27 cellular contexts compared by ENCODE assay signal in the genomic region with DNA sequence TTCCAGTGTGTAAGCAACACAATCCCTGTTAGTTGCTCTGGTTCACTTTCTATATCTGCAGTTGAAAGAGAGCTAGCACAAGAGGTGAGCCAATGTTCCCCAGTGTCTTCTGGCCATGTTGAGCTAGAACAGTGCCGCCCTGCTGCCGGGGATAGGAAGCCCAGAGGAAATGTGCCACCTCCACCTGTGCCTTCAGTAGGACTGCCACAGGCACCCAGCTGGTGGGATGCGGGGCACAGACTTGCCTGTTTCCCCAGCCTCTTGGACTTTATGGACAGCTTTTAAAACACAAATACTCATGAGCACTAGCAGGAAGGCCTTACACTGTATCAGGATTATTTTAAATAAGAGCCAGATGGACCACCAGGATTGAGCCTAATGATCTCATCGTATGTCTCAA.
DNase-seq lines count a peak whose midpoint lies in the region; ATAC-seq, FAIRE-seq and TF ChIP-seq lines count a peak whose summit lies in the region.
"Had no signal": no experiment of that assay in that cellular context is flagged by ENCODE, and none has a peak within 500 bp of the region (broad histone marks: within the 10 kb centered on the region; RNA-seq: fewer than 3 reads in every experiment).

No MANE protein-coding gene starts in this region.

- DNase-seq in D721Med (ENCODE audit: insufficient read length, low spot score) (no peak), NCI-H524 treated with DMSO at 0.1 percent for 48 hours (lab: John Stamatoyannopoulos, UW) (peak; percentile 86), bronchial epithelial cell (ENCODE audit: low read depth) (no peak), NCI-H345 treated with DMSO at 0.1 percent for 48 hours (lab: John Stamatoyannopoulos, UW; ENCODE audit: unreplicated experiment) (no peak), NCI-H2171 treated with DMSO at 0.1 percent for 48 hours (lab: John Stamatoyannopoulos, UW) (no peak)
- DNase-seq: 8988T; ACHN; BE2C; C1 segment of cervical spinal cord; CD4-positive, alpha-beta memory T cell; CD4-positive, CD25-positive, alpha-beta regulatory T cell; CD8-positive, alpha-beta memory T cell; COR-L47; DMS 273 treated with DMSO at 0.1 percent for 48 hours; DMS153; DMS53; DMS79; DND-41; EL; GDM1 had no signal

- peak; percentile 72 for FAIRE-seq in D721Med (lab: Jason Lieb, UNC)
- peak; percentile 64 for FAIRE-seq in bronchial epithelial cell (lab: Jason Lieb, UNC)
- FAIRE-seq: A204.1, GM12878, GM12892, GM18507 had no signal

- no peak for TF ChIP-seq CTCF in D721Med (IDR thresholded peaks at IDR 0.05; ENCODE audit: insufficient read depth, missing control alignments)
- TF ChIP-seq CTCF in bronchial epithelial cell (IDR thresholded peaks at IDR 0.05; ENCODE audit: insufficient read depth, low read length, severe bottlenecking) = no peak

- no peaks in the 10 kb centered on the region for H3K36me3 ChIP-seq in bronchial epithelial cell (ENCODE audit: control insufficient read depth, insufficient read depth, low read length)
- H3K36me3 ChIP-seq: BE2C, BLaER1 had no signal

- ATAC-seq in HG03342 (IDR thresholded peaks at IDR 0.05; ENCODE audit: unreplicated experiment) (no peak), HG02938 (IDR thresholded peaks at IDR 0.05; ENCODE audit: unreplicated experiment) (no peak)
- ATAC-seq: GM12878 had no signal

- H3K4me3 ChIP-seq in bronchial epithelial cell (ENCODE audit: low read depth, low read length) = no peak overlapping the region
- H3K4me3 ChIP-seq: BLaER1, GM12878 had no signal

- no peaks in the 10 kb centered on the region for H3K27me3 ChIP-seq in bronchial epithelial cell (ENCODE audit: control insufficient read depth, insufficient read depth, low read length)
- H3K27me3 ChIP-seq: BE2C, BLaER1 had no signal
